Comparison of ENCODE assay signal across 8 cellular contexts in the genomic region with DNA sequence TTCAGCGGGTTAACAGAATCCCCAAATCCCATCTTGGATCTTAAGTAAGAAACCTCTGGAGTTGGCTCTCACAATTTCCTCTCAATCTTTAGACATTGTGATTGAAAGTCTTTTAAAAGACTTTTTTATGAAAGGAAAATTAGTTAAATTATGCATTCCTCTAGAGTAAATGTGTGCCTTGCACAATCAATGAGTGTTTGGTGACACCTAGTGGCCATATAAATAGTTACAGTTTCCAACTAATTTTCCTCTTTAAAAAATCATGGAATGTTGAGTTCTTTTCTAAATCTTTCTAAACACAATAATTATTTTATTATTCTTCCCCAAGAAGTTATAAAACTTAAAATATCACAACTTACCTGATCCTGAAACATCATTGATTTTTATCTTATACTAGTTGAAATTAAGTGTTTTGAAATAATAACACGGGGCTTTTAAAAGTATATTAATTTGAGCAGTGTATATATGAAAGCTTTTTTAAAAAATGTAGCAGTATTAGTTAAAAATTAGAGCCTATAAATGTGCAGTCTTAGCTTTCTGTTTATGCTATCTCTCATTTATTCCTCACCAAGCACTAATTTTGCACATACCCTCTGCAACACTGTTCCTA.
A peak's percentile ranks its signal among the peaks of the same experiment; 100 is the strongest.
DNase-seq lines count a peak whose midpoint lies in the region; ATAC-seq and TF ChIP-seq lines count a peak whose summit lies in the region.

No MANE protein-coding gene starts in this region.

- H2AFZ ChIP-seq in OCI-LY3 (ENCODE audit: low read depth, low read length) = no peak overlapping the region

- H3K9me3 ChIP-seq in OCI-LY3 (ENCODE audit: insufficient read depth, low read length) = no peaks in the 10 kb centered on the region

- H3K9ac ChIP-seq in OCI-LY3 (ENCODE audit: low read length) = no peak overlapping the region

- H3K4me3 ChIP-seq in OCI-LY3 (ENCODE audit: low read length) (no peak overlapping the region), epithelial cell of esophagus (ENCODE audit: low read length) (no peak overlapping the region)

- DNase-seq in AG20443 (ENCODE audit: low spot score) (peak; percentile 22), epithelial cell of esophagus (ENCODE audit: low read depth) (peak; percentile 42), putamen (ENCODE audit: low spot score) (peak; percentile 7), SHP77 (lab: John Stamatoyannopoulos, UW) (no peak), activated T-cell treated with anti-CD3 and anti-CD28 coated beads for 4 hours (no peak)

- H3K27me3 ChIP-seq in OCI-LY3 (ENCODE audit: low read depth, low read length) = peaks cover 4% of the 10 kb centered on the region

- no peak overlapping the region for H3K4me2 ChIP-seq in OCI-LY3 (ENCODE audit: low read length)

- H3K27ac ChIP-seq in OCI-LY3 (ENCODE audit: low read length) = no peak overlapping the region

- peak; percentile 48 for ATAC-seq in GM18511 (IDR thresholded peaks at IDR 0.05; ENCODE audit: unreplicated experiment)
- ATAC-seq in GM21529 (IDR thresholded peaks at IDR 0.05; ENCODE audit: unreplicated experiment) = no peak

- peaks cover 35% of the 10 kb centered on the region for H3K4me1 ChIP-seq in OCI-LY3 (ENCODE audit: low read length)

- no peaks in the 10 kb centered on the region for H3K79me2 ChIP-seq in OCI-LY3 (ENCODE audit: low read length)

- H4K20me1 ChIP-seq in OCI-LY3 (ENCODE audit: insufficient read depth, low read length) = no peaks in the 10 kb centered on the region

- no peaks in the 10 kb centered on the region for H3K36me3 ChIP-seq in OCI-LY3 (replicated peaks; ENCODE audit: low read depth, low read length)

- TF ChIP-seq CTCF in OCI-LY3 (IDR thresholded peaks at IDR 0.05; ENCODE audit: low read depth, low read length) (peak; percentile 92), epithelial cell of esophagus (IDR thresholded peaks at IDR 0.05; ENCODE audit: insufficient read depth, low read depth, low read length, missing control alignments) (peak; percentile 55)

Comparison
In these comparisons a context has a peak if more than half of its experiments do, and no peak if none do; other contexts are left out.
1. DNase-seq: peak in AG20443 (single experiment), epithelial cell of esophagus (single experiment) and putamen (single experiment); none in SHP77 (0 of 2) and activated T-cell treated with anti-CD3 and anti-CD28 coated beads for 4 hours (single experiment).